Comparison of ENCODE assay signal across 1 cellular context in the genomic region with DNA sequence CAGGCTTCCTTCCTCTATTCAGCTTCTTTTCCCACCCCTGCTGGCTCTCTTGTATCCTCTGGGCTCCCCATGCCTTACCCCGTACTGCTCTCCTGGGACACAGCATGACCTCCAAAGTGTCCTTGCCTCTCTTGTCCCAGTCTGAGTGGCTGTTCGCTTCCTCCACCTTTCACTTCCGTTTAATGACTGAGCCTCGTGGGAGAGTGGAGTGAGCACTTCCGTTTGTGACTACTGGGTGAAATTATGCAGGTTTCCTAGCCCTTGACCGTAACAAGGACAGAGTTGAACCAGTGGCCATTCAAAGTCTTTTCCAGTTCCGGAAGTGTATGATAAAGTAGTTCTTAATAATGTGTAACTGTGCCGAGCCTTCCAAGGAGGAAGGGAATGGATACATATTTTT.
TF ChIP-seq lines count a peak whose summit lies in the region.

No MANE protein-coding gene starts in this region.

TF ChIP-seq in K562, 482 proteins besides CTCF, POLR2A, EP300 and RAD21 (continued from another document and continues in another):
- TF ChIP-seq, protein P1, sequence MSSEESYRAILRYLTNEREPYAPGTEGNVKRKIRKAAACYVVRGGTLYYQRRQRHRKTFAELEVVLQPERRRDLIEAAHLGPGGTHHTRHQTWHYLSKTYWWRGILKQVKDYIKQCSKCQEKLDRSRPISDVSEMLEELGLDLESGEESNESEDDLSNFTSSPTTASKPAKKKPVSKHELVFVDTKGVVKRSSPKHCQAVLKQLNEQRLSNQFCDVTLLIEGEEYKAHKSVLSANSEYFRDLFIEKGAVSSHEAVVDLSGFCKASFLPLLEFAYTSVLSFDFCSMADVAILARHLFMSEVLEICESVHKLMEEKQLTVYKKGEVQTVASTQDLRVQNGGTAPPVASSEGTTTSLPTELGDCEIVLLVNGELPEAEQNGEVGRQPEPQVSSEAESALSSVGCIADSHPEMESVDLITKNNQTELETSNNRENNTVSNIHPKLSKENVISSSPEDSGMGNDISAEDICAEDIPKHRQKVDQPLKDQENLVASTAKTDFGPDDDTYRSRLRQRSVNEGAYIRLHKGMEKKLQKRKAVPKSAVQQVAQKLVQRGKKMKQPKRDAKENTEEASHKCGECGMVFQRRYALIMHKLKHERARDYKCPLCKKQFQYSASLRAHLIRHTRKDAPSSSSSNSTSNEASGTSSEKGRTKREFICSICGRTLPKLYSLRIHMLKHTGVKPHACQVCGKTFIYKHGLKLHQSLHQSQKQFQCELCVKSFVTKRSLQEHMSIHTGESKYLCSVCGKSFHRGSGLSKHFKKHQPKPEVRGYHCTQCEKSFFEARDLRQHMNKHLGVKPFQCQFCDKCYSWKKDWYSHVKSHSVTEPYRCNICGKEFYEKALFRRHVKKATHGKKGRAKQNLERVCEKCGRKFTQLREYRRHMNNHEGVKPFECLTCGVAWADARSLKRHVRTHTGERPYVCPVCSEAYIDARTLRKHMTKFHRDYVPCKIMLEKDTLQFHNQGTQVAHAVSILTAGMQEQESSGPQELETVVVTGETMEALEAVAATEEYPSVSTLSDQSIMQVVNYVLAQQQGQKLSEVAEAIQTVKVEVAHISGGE (CRISPR knock-in tag; IDR thresholded peaks at IDR 0.05) = 0 out of 6 replicates have a peak, but pooled peaks of 2 of the 3 experiments have one; percentile 16 to 57
- TF ChIP-seq SPI1 (IDR thresholded peaks at IDR 0.05; ENCODE audit: borderline replicate concordance, low read depth, low read length) (peak; percentile 85), NR2C2 (CRISPR knock-in tag; IDR thresholded peaks at IDR 0.05) (0 out of 2 replicates have a peak, but pooled peaks have one; percentile 51), NR2C2 (tag; IDR thresholded peaks at IDR 0.05) (peak; percentile 65), POLR2H (tag; IDR thresholded peaks at IDR 0.05; ENCODE audit: low read depth) (0 out of 2 replicates have a peak, but pooled peaks have one; percentile 16), MYC (IDR thresholded peaks at IDR 0.05; ENCODE audit: low read depth, low read length) (peak; percentile 81), MYC (CRISPR knock-in tag; IDR thresholded peaks at IDR 0.05; ENCODE audit: borderline replicate concordance, low read depth) (no peak), ZNF175 (CRISPR knock-in tag; IDR thresholded peaks at IDR 0.05; ENCODE audit: low read depth) (peak; percentile 45; the same call in 1 of the 2 replicates), SMARCA5 (IDR thresholded peaks at IDR 0.05) (no peak), GABPB1 (CRISPR knock-in tag; IDR thresholded peaks at IDR 0.05) (peak; percentile 82), PURB (CRISPR knock-in tag; IDR thresholded peaks at IDR 0.05; ENCODE audit: low read depth) (no peak), NR2C1 (IDR thresholded peaks at IDR 0.05) (peak; percentile 74), NR2C1 (tag; IDR thresholded peaks at IDR 0.05) (peak; percentile 89), ZNF224 (CRISPR knock-in tag; IDR thresholded peaks at IDR 0.05) (no peak), TCF7 (IDR thresholded peaks at IDR 0.05; ENCODE audit: borderline replicate concordance) (no peak), FOXK2 (conservative IDR thresholded peaks at IDR 0.05 in 1 of 2, IDR thresholded peaks at IDR 0.05 in 1 of 2; ENCODE audit: low read depth in 2 of 2) (no peak), GABPA (tag; conservative IDR thresholded peaks at IDR 0.05; ENCODE audit: low read depth) (peak; percentile 83)
- TF ChIP-seq, protein P2, sequence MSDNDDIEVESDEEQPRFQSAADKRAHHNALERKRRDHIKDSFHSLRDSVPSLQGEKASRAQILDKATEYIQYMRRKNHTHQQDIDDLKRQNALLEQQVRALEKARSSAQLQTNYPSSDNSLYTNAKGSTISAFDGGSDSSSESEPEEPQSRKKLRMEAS (CRISPR knock-in tag; IDR thresholded peaks at IDR 0.05) = peak; percentile 43; the same call in 1 of the 2 replicates
- TF ChIP-seq, protein P3, sequence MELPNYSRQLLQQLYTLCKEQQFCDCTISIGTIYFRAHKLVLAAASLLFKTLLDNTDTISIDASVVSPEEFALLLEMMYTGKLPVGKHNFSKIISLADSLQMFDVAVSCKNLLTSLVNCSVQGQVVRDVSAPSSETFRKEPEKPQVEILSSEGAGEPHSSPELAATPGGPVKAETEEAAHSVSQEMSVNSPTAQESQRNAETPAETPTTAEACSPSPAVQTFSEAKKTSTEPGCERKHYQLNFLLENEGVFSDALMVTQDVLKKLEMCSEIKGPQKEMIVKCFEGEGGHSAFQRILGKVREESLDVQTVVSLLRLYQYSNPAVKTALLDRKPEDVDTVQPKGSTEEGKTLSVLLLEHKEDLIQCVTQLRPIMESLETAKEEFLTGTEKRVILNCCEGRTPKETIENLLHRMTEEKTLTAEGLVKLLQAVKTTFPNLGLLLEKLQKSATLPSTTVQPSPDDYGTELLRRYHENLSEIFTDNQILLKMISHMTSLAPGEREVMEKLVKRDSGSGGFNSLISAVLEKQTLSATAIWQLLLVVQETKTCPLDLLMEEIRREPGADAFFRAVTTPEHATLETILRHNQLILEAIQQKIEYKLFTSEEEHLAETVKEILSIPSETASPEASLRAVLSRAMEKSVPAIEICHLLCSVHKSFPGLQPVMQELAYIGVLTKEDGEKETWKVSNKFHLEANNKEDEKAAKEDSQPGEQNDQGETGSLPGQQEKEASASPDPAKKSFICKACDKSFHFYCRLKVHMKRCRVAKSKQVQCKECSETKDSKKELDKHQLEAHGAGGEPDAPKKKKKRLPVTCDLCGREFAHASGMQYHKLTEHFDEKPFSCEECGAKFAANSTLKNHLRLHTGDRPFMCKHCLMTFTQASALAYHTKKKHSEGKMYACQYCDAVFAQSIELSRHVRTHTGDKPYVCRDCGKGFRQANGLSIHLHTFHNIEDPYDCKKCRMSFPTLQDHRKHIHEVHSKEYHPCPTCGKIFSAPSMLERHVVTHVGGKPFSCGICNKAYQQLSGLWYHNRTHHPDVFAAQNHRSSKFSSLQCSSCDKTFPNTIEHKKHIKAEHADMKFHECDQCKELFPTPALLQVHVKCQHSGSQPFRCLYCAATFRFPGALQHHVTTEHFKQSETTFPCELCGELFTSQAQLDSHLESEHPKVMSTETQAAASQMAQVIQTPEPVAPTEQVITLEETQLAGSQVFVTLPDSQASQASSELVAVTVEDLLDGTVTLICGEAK (IDR thresholded peaks at IDR 0.05) = peak; percentile 88
- TF ChIP-seq, protein P3 (CRISPR knock-in tag; IDR thresholded peaks at IDR 0.05) = no peak
- TF ChIP-seq, protein P4, sequence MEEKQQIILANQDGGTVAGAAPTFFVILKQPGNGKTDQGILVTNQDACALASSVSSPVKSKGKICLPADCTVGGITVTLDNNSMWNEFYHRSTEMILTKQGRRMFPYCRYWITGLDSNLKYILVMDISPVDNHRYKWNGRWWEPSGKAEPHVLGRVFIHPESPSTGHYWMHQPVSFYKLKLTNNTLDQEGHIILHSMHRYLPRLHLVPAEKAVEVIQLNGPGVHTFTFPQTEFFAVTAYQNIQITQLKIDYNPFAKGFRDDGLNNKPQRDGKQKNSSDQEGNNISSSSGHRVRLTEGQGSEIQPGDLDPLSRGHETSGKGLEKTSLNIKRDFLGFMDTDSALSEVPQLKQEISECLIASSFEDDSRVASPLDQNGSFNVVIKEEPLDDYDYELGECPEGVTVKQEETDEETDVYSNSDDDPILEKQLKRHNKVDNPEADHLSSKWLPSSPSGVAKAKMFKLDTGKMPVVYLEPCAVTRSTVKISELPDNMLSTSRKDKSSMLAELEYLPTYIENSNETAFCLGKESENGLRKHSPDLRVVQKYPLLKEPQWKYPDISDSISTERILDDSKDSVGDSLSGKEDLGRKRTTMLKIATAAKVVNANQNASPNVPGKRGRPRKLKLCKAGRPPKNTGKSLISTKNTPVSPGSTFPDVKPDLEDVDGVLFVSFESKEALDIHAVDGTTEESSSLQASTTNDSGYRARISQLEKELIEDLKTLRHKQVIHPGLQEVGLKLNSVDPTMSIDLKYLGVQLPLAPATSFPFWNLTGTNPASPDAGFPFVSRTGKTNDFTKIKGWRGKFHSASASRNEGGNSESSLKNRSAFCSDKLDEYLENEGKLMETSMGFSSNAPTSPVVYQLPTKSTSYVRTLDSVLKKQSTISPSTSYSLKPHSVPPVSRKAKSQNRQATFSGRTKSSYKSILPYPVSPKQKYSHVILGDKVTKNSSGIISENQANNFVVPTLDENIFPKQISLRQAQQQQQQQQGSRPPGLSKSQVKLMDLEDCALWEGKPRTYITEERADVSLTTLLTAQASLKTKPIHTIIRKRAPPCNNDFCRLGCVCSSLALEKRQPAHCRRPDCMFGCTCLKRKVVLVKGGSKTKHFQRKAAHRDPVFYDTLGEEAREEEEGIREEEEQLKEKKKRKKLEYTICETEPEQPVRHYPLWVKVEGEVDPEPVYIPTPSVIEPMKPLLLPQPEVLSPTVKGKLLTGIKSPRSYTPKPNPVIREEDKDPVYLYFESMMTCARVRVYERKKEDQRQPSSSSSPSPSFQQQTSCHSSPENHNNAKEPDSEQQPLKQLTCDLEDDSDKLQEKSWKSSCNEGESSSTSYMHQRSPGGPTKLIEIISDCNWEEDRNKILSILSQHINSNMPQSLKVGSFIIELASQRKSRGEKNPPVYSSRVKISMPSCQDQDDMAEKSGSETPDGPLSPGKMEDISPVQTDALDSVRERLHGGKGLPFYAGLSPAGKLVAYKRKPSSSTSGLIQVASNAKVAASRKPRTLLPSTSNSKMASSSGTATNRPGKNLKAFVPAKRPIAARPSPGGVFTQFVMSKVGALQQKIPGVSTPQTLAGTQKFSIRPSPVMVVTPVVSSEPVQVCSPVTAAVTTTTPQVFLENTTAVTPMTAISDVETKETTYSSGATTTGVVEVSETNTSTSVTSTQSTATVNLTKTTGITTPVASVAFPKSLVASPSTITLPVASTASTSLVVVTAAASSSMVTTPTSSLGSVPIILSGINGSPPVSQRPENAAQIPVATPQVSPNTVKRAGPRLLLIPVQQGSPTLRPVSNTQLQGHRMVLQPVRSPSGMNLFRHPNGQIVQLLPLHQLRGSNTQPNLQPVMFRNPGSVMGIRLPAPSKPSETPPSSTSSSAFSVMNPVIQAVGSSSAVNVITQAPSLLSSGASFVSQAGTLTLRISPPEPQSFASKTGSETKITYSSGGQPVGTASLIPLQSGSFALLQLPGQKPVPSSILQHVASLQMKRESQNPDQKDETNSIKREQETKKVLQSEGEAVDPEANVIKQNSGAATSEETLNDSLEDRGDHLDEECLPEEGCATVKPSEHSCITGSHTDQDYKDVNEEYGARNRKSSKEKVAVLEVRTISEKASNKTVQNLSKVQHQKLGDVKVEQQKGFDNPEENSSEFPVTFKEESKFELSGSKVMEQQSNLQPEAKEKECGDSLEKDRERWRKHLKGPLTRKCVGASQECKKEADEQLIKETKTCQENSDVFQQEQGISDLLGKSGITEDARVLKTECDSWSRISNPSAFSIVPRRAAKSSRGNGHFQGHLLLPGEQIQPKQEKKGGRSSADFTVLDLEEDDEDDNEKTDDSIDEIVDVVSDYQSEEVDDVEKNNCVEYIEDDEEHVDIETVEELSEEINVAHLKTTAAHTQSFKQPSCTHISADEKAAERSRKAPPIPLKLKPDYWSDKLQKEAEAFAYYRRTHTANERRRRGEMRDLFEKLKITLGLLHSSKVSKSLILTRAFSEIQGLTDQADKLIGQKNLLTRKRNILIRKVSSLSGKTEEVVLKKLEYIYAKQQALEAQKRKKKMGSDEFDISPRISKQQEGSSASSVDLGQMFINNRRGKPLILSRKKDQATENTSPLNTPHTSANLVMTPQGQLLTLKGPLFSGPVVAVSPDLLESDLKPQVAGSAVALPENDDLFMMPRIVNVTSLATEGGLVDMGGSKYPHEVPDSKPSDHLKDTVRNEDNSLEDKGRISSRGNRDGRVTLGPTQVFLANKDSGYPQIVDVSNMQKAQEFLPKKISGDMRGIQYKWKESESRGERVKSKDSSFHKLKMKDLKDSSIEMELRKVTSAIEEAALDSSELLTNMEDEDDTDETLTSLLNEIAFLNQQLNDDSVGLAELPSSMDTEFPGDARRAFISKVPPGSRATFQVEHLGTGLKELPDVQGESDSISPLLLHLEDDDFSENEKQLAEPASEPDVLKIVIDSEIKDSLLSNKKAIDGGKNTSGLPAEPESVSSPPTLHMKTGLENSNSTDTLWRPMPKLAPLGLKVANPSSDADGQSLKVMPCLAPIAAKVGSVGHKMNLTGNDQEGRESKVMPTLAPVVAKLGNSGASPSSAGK (IDR thresholded peaks at IDR 0.05) = peak; percentile 14; the same call in 1 of the 2 replicates
- TF ChIP-seq, protein P5, sequence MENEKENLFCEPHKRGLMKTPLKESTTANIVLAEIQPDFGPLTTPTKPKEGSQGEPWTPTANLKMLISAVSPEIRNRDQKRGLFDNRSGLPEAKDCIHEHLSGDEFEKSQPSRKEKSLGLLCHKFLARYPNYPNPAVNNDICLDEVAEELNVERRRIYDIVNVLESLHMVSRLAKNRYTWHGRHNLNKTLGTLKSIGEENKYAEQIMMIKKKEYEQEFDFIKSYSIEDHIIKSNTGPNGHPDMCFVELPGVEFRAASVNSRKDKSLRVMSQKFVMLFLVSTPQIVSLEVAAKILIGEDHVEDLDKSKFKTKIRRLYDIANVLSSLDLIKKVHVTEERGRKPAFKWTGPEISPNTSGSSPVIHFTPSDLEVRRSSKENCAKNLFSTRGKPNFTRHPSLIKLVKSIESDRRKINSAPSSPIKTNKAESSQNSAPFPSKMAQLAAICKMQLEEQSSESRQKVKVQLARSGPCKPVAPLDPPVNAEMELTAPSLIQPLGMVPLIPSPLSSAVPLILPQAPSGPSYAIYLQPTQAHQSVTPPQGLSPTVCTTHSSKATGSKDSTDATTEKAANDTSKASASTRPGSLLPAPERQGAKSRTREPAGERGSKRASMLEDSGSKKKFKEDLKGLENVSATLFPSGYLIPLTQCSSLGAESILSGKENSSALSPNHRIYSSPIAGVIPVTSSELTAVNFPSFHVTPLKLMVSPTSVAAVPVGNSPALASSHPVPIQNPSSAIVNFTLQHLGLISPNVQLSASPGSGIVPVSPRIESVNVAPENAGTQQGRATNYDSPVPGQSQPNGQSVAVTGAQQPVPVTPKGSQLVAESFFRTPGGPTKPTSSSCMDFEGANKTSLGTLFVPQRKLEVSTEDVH (IDR thresholded peaks at IDR 0.05; ENCODE audit: low read depth, partially characterized antibody) = no peak
